29 cellular contexts compared by ENCODE assay signal in genomic region chr20:1431158-1431557, GRCh38.
"Had no signal": no experiment of that assay in that cellular context is flagged by ENCODE, and none has a peak within 500 bp of the region (broad histone marks: within the 10 kb centered on the region; RNA-seq: fewer than 3 reads in every experiment).

No MANE protein-coding gene starts in this region.

- H3K9me3 ChIP-seq: heart left ventricle, pancreas, psoas muscle, sigmoid colon, thoracic aorta, vagina had no signal

- H3K27ac ChIP-seq: heart left ventricle, pancreas, psoas muscle, sigmoid colon, thoracic aorta, vagina, VCaP had no signal

- H3K4me1 ChIP-seq: pancreas, psoas muscle, vagina had no signal

- ATAC-seq: activated CD4-positive, CD25-positive, alpha-beta regulatory T cell treated with anti-CD3 and anti-CD28 coated beads, Interleukin-2, amount 50 U/mL, for 24 hours; activated T-cell treated with anti-CD3 and anti-CD28 coated beads, Interleukin-2, amount 50 U/mL, for 4 hours; activated T-helper 17 cell treated with anti-CD3 and anti-CD28 coated beads, Interleukin-2, amount 50 U/mL, for 72 hours; esophagus mucosa; heart left ventricle; left colon; naive thymus-derived CD4-positive, alpha-beta T cell; pancreas; psoas muscle; stimulated activated effector memory CD8-positive, alpha-beta T cell treated with anti-CD3 and anti-CD28 coated beads, Interleukin-12 subunit alpha, Interleukin-12 subunit beta, amount 100 ng/mL, for 72 hours had no signal

- H3K27me3 ChIP-seq: pancreas, sigmoid colon, vagina had no signal

- H3K36me3 ChIP-seq: pancreas, sigmoid colon, thoracic aorta, vagina had no signal

- DNase-seq: activated CD4-positive, alpha-beta memory T cell treated with anti-CD3 and anti-CD28 coated beads, Interleukin-2, amount 10 ng/mL, durations not matched to agents 7 days and 5 days; activated CD4-positive, alpha-beta T cell treated with anti-CD3 and anti-CD28 coated beads, Interleukin-2, amount 10 ng/mL, durations not matched to agents 7 days and 5 days; activated gamma-delta T cell treated with Interleukin-2 at 50 U/mL for 16 hours; activated naive CD4-positive, alpha-beta T cell treated with anti-CD3 and anti-CD28 coated beads, Interleukin-2, amount 50 U/mL, for 16 hours; activated T-cell treated with anti-CD3 and anti-CD28 coated beads, Interleukin-2, amount 50 U/mL, for 4 hours; amygdala; caudate nucleus; endodermal cell; foreskin fibroblast; heart left ventricle; hypothalamus; immature natural killer cell; kidney; left colon; mammary epithelial cell; midbrain; naive thymus-derived CD4-positive, alpha-beta T cell; pancreas; psoas muscle; sigmoid colon; small intestine; stimulated activated CD4-positive, alpha-beta T cell treated with anti-CD3 and anti-CD28 coated beads, Interleukin-4, amount 100 ng/mL, for 24 hours had no signal

- H3K4me3 ChIP-seq: heart left ventricle, pancreas, psoas muscle, sigmoid colon, thoracic aorta, vagina had no signal
